In the genomic region with DNA sequence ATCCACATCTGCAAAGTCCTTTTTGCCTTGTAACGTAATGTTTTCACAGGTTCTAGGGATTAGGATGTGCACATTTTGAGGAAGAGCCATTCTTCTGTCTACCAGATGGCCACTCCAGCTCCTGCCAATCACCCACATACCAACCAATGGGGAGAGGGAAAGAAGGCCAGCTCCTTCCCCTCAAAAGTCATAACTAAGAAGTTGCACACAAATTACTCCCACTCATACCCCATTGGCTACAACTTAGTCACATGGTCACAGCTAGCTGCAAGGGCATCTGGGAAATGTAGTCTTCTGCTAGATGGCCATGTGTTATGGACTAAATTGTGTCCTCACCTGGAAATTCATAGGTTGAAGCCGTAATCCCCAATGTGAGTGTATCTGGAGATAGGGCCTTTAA, we compare ENCODE assay signal across 1 cellular context.
TF ChIP-seq lines count a peak whose summit lies in the region.

No MANE protein-coding gene starts in this region.

TF ChIP-seq in SK-N-SH, 30 proteins besides CTCF, POLR2A, EP300 and RAD21 (continued from another document):
- TF ChIP-seq REST (IDR thresholded peaks at IDR 0.05; ENCODE audit: low read depth, low read length) (no peak), IRF3 (IDR thresholded peaks at IDR 0.05; ENCODE audit: low read depth, low read length) (no peak), USF1 (IDR thresholded peaks at IDR 0.05; ENCODE audit: borderline replicate concordance, low read depth) (peak; percentile 81), FOSL2 (IDR thresholded peaks at IDR 0.05; ENCODE audit: borderline replicate concordance, low read depth) (no peak), JUND (IDR thresholded peaks at IDR 0.05) (no peak), POLR2AphosphoS5 (IDR thresholded peaks at IDR 0.05; ENCODE audit: low read depth, low read length) (no peak), FOXJ3 (CRISPR knock-in tag; IDR thresholded peaks at IDR 0.05) (no peak), GABPA (IDR thresholded peaks at IDR 0.05; ENCODE audit: low read depth) (no peak)
- TF ChIP-seq, protein P1, sequence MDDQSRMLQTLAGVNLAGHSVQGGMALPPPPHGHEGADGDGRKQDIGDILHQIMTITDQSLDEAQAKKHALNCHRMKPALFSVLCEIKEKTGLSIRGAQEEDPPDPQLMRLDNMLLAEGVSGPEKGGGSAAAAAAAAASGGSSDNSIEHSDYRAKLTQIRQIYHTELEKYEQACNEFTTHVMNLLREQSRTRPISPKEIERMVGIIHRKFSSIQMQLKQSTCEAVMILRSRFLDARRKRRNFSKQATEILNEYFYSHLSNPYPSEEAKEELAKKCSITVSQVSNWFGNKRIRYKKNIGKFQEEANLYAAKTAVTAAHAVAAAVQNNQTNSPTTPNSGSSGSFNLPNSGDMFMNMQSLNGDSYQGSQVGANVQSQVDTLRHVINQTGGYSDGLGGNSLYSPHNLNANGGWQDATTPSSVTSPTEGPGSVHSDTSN (IDR thresholded peaks at IDR 0.05) = 0 out of 2 replicates have a peak, but pooled peaks have one; percentile 34
- TF ChIP-seq, protein P2, sequence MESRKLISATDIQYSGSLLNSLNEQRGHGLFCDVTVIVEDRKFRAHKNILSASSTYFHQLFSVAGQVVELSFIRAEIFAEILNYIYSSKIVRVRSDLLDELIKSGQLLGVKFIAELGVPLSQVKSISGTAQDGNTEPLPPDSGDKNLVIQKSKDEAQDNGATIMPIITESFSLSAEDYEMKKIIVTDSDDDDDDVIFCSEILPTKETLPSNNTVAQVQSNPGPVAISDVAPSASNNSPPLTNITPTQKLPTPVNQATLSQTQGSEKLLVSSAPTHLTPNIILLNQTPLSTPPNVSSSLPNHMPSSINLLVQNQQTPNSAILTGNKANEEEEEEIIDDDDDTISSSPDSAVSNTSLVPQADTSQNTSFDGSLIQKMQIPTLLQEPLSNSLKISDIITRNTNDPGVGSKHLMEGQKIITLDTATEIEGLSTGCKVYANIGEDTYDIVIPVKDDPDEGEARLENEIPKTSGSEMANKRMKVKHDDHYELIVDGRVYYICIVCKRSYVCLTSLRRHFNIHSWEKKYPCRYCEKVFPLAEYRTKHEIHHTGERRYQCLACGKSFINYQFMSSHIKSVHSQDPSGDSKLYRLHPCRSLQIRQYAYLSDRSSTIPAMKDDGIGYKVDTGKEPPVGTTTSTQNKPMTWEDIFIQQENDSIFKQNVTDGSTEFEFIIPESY (IDR thresholded peaks at IDR 0.05; ENCODE audit: borderline replicate concordance, low read depth) = no peak
